Comparison of ENCODE assay signal across 2 cellular contexts in genomic region chr1:228111262-228111661, GRCh38. TPM values are rescaled to one million over a fixed set of nuclear protein-coding genes. Genes with fewer than 3 reads are reported as not detected.
"Had no signal": no experiment of that assay in that cellular context is flagged by ENCODE, and none has a peak within 500 bp of the region (broad histone marks: within the 10 kb centered on the region; RNA-seq: fewer than 3 reads in every experiment).

No MANE protein-coding gene starts in this region.

RNA-seq across cellular contexts. Expression of gene GJC2, which starts 38.5 kb away (rescaled TPM):
- total RNA-seq: smooth muscle cell had no signal
- polyA plus RNA-seq: naive thymus-derived CD4-positive, alpha-beta T cell had no signal
